8 cellular contexts compared by ENCODE assay signal in genomic region chr5:73499187-73499586, GRCh38. TPM values are rescaled to one million over a fixed set of nuclear protein-coding genes. Genes with fewer than 3 reads are reported as not detected.
DNase-seq lines count a peak whose midpoint lies in the region; ATAC-seq and TF ChIP-seq lines count a peak whose summit lies in the region.

No MANE protein-coding gene starts in this region.

- POLR2A ChIA-PET in Panc1 (lab: Charles Lee): interaction anchor here (0.5 to 0.6 kb wide), 2 partner anchors 113 to 655 kb away, joined by 3 to 5 read pairs; no protein-coding TSS in a partner anchor

- H3K27ac ChIP-seq in Panc1 (ENCODE audit: low read length) (peak overlapping the region; percentile 91), esophagus (ENCODE audit: low read depth in 2 of 2, low read length in 1 of 2) (peak overlapping the region; percentile 95 to 99)

- no peaks in the 10 kb centered on the region for H3K27me3 ChIP-seq in Panc1 (ENCODE audit: control insufficient read depth, insufficient read depth, low read length)
- no peaks in the 10 kb centered on the region for H3K27me3 ChIP-seq in esophagus (ENCODE audit: control insufficient read depth in 1 of 2, insufficient read depth in 2 of 2, low read length in 2 of 2)

- H3K9me3 ChIP-seq in Panc1 (ENCODE audit: control insufficient read depth, insufficient read depth, low read depth, low read length) (no peaks in the 10 kb centered on the region), esophagus (ENCODE audit: control insufficient read depth in 2 of 2, insufficient read depth in 1 of 2, low read depth in 1 of 2, low read length in 1 of 2) (no peaks in the 10 kb centered on the region)

- in situ Hi-C loops in Panc1 (cut with HindIII; ENCODE audit: low pct_unique_long_range_greater_than_20kb, low sequenced_read_pairs): no loop called here

- CTCF ChIA-PET in Panc1 (lab: Charles Lee): interaction anchor here (0.6 kb wide), 1 partner anchor 399 kb away, joined by 3 read pairs; no protein-coding TSS in a partner anchor

- peaks cover 29% of the 10 kb centered on the region for H3K4me1 Mint-ChIP-seq in progenitor cell of endocrine pancreas (ENCODE audit: low read depth)

- H3K36me3 ChIP-seq in Panc1 (ENCODE audit: control insufficient read depth, insufficient read depth, low read length) (peaks cover 49% of the 10 kb centered on the region), esophagus (ENCODE audit: control insufficient read depth in 2 of 2, insufficient read depth in 2 of 2, low read length in 1 of 2) (peaks cover 6% of the 10 kb centered on the region in 2 donors)

- DNase-seq in Panc1 (ENCODE audit: low read depth, low spot score) (no peak), progenitor cell of endocrine pancreas (ENCODE audit: low spot score, unreplicated experiment) (no peak), COLO829 (ENCODE audit: low spot score) (no peak), kidney tubule cell (ENCODE audit: low spot score) (no peak), NCI-H510A treated with DMSO at 0.1 percent for 48 hours (lab: John Stamatoyannopoulos, UW) (no peak)

- WGBS in esophagus, 2 donors: 4% methylated on average over 12 of the region's 12 CpGs

- H3K4me1 ChIP-seq in Panc1 (ENCODE audit: control insufficient read depth, insufficient read depth, low read length) (peaks cover 33% of the 10 kb centered on the region), esophagus (ENCODE audit: control insufficient read depth in 2 of 2, insufficient read depth in 2 of 2, low read length in 1 of 2) (no peaks in the 10 kb centered on the region)

- BruUV-seq in Panc1 (replicated peaks; lab: Mats Ljungman, UMichigan): TSS peak; percentile 67

- H3K36me3 Mint-ChIP-seq in progenitor cell of endocrine pancreas (ENCODE audit: insufficient read depth): peaks cover 22% of the 10 kb centered on the region

- no peaks in the 10 kb centered on the region for H3K9me3 Mint-ChIP-seq in progenitor cell of endocrine pancreas (ENCODE audit: low read depth)

- peak overlapping the region; percentile 98 for H3K4me3 Mint-ChIP-seq in progenitor cell of endocrine pancreas (ENCODE audit: low read depth)

- H3K4me3 ChIP-seq in GM08714 (ENCODE audit: low read length) (peak overlapping the region; percentile 94), Panc1 (ENCODE audit: low read depth in 2 of 2, low read length in 2 of 2) (peak overlapping the region; percentile 94), esophagus (ENCODE audit: low read depth in 1 of 2, low read length in 2 of 2) (peak overlapping the region; percentile 96 to 98)

- TF ChIP-seq CTCF in Panc1 (IDR thresholded peaks at IDR 0.05) (no peak), progenitor cell of endocrine pancreas (IDR thresholded peaks at IDR 0.05; ENCODE audit: unreplicated experiment) (no peak)

- no peaks in the 10 kb centered on the region for H3K27me3 Mint-ChIP-seq in progenitor cell of endocrine pancreas

- intact Hi-C loops in Panc1 (cut with micrococcal nuclease; ENCODE audit: unreplicated experiment): no loop called here

- ATAC-seq in Panc1 (no peak), HG03097 (IDR thresholded peaks at IDR 0.05; ENCODE audit: low FRiP score, unreplicated experiment) (no peak)

- H3K27ac Mint-ChIP-seq in progenitor cell of endocrine pancreas: peak overlapping the region; percentile 99

RNA-seq across cellular contexts. Expression of gene BTF3, which starts 0.9 kb away (rescaled TPM):
- total RNA-seq in Panc1 (2021; ENCODE audit: unreplicated experiment) (647 TPM), progenitor cell of endocrine pancreas (589 and 604 TPM in 2 replicates)
- 644 TPM for polyA plus RNA-seq in Panc1 (2012; ENCODE audit: insufficient read length)
- polyA plus RNA-seq in esophagus: 100 to 1,000 TPM; 542 to 770 TPM

RNA-seq across cellular contexts. Expression of gene FOXD1, which starts 50.6 kb away (rescaled TPM):
- total RNA-seq in Panc1 (2021; ENCODE audit: unreplicated experiment): 63.3 TPM
- 53.3 TPM for polyA plus RNA-seq in Panc1 (2012; ENCODE audit: insufficient read length)
- polyA plus RNA-seq in esophagus: 1 to 10 TPM in 1 of 2 donors, under 1 TPM in 1; 0.31 to 1.3 TPM
- 0.19 and 0.29 TPM in 2 replicates for total RNA-seq in progenitor cell of endocrine pancreas

Comparison
In these comparisons a context has a peak if more than half of its experiments do, and no peak if none do; other contexts are left out.
1. RNA of gene FOXD1, which starts 50.6 kb away (total RNA-seq): 63.3 TPM in Panc1 (single experiment); 0.19 to 0.29 TPM in progenitor cell of endocrine pancreas; every median in the first group is over 10 times any median in the second.
2. Peak in every context shown above with its lines, with median percentiles within 50 percentile points of each other: H3K4me3 ChIP-seq.